ENCODE assay signal across 15 cellular contexts in genomic region chr3:49352286-49352685, GRCh38. TPM values are rescaled to one million over a fixed set of nuclear protein-coding genes. Genes with fewer than 3 reads are reported as not detected.
DNase-seq lines count a peak whose midpoint lies in the region; ATAC-seq, FAIRE-seq and TF ChIP-seq lines count a peak whose summit lies in the region.
"Had no signal": no experiment of that assay in that cellular context is flagged by ENCODE, and none has a peak within 500 bp of the region (broad histone marks: within the 10 kb centered on the region; RNA-seq: fewer than 3 reads in every experiment).

No MANE protein-coding gene starts in this region.

- ATAC-seq in activated T-helper 17 cell treated with anti-CD3 and anti-CD28 coated beads, Interleukin-2, amount 50 U/mL, for 72 hours (replicated peaks) = peak; percentile 51
- ATAC-seq in HepG2 = peak; percentile 19
- no peak for ATAC-seq in HG02840 (IDR thresholded peaks at IDR 0.05; ENCODE audit: low FRiP score, unreplicated experiment)
- no peak for ATAC-seq in left lobe of liver

- TF ChIP-seq POLR2A in HepG2 (IDR thresholded peaks at IDR 0.05; ENCODE audit: insufficient read depth in 1 of 2, low read depth in 2 of 2, low read length in 2 of 2) (no peak), stomach (IDR thresholded peaks at IDR 0.05) (no peak)

- H3K27me3 Mint-ChIP-seq in activated T-helper 17 cell treated with anti-CD3 and anti-CD28 coated beads, Interleukin-2, amount 50 U/mL, for 72 hours = no peaks in the 10 kb centered on the region

- DNase-seq in HEK293T (ENCODE audit: extremely low spot score) (no peak), HepG2 (ENCODE audit: low spot score) (no peak), stomach (no peak), left lobe of liver (ENCODE audit: low spot score) (no peak), DMS153 treated with DMSO at 0.1 percent for 48 hours (lab: John Stamatoyannopoulos, UW; ENCODE audit: unreplicated experiment) (no peak)
- DNase-seq in activated CD8-positive, alpha-beta memory T cell treated with anti-CD3 and anti-CD28 coated beads, Interleukin-2, amount 50 U/mL, for 4 hours = no peak
- DNase-seq: activated T-cell treated with anti-CD3 and anti-CD28 coated beads, Interleukin-2, amount 50 U/mL, for 1 hour; MM.1S; NCI-H69; uterus had no signal

- H3K27me3 ChIP-seq in HepG2 (ENCODE audit: control insufficient read depth in 1 of 2, insufficient read depth in 2 of 2, low read length in 2 of 2) = no peaks in the 10 kb centered on the region
- H3K27me3 ChIP-seq in stomach = no peaks in the 10 kb centered on the region
- H3K27me3 ChIP-seq: cardiac muscle cell, uterus had no signal

- H3K4me3 ChIP-seq in HepG2 (replicated peaks in 1 of 3; ENCODE audit: insufficient read depth in 1 of 3, low read depth in 2 of 3, low read length in 3 of 3) (no peak overlapping the region), stomach (no peak overlapping the region)
- H3K4me3 ChIP-seq: cardiac muscle cell, HAP-1, uterus had no signal

- H3K36me3 Mint-ChIP-seq in activated T-helper 17 cell treated with anti-CD3 and anti-CD28 coated beads, Interleukin-2, amount 50 U/mL, for 72 hours (ENCODE audit: low read depth) = peaks cover 29% of the 10 kb centered on the region

- peak overlapping the region; percentile 77 for H3K27ac Mint-ChIP-seq in activated T-helper 17 cell treated with anti-CD3 and anti-CD28 coated beads, Interleukin-2, amount 50 U/mL, for 72 hours

- H3K4me3 Mint-ChIP-seq in activated T-helper 17 cell treated with anti-CD3 and anti-CD28 coated beads, Interleukin-2, amount 50 U/mL, for 72 hours = peak overlapping the region; percentile 50

- no peaks in the 10 kb centered on the region for H4K20me1 ChIP-seq in HepG2 (ENCODE audit: insufficient read depth, low read length)

- H3K4me1 Mint-ChIP-seq in activated T-helper 17 cell treated with anti-CD3 and anti-CD28 coated beads, Interleukin-2, amount 50 U/mL, for 72 hours = peaks cover 23% of the 10 kb centered on the region

- TF ChIP-seq EP300 in HepG2 (IDR thresholded peaks at IDR 0.05; ENCODE audit: low read depth in 2 of 2, low read length in 2 of 2) (no peak), HepG2 (CRISPR knock-in tag; IDR thresholded peaks at IDR 0.05; ENCODE audit: borderline replicate concordance) (no peak), stomach (IDR thresholded peaks at IDR 0.05) (no peak)

- H3K9me3 ChIP-seq in HepG2 (ENCODE audit: low read length) (no peaks in the 10 kb centered on the region), stomach (no peaks in the 10 kb centered on the region)
- H3K9me3 ChIP-seq: HAP-1, uterus had no signal

- 73% methylated on average over 2 of the region's 2 CpGs for WGBS in HepG2 (ENCODE audit: low lambda C conversion rate)
- 72 to 90% (median 83%) methylated on average over 2 of the region's 2 CpGs for WGBS in stomach, 5 donors

- peaks cover 9% of the 10 kb centered on the region for H3K79me2 ChIP-seq in HepG2 (ENCODE audit: insufficient read depth, low read length)

- TF ChIP-seq RAD21 in HepG2 (CRISPR knock-in tag; IDR thresholded peaks at IDR 0.05) = no peak

- no peak overlapping the region for H3K9ac ChIP-seq in HepG2 (ENCODE audit: insufficient read depth, low read depth, low read length)

- CTCF ChIA-PET in HEK293T (lab: Yijun Ruan, JAX) = interaction anchor here (3.0 kb wide), 1 partner anchor 12 kb away, joined by 9 read pairs; the partner anchor contains the start of gene USP4
- CTCF ChIA-PET in HepG2 (lab: Yijun Ruan, JAX; ENCODE audit: low intra/inter-chr PET ratio, low total read pairs) = no interaction called here

- TF ChIP-seq CTCF in HepG2 (CRISPR knock-in tag; IDR thresholded peaks at IDR 0.05) (no peak), stomach (IDR thresholded peaks at IDR 0.05) (no peak)

- no TSS peak for BruUV-seq in HepG2 (replicated peaks; lab: Mats Ljungman, UMichigan)

- POLR2A ChIA-PET in HEK293T (lab: Yijun Ruan, JAX) (interaction anchor here (3.2 kb wide), 1 partner anchor 12 kb away, joined by 26 read pairs; the partner anchor contains the start of gene USP4), HepG2 (lab: Yijun Ruan, JAX) (interaction anchor here (1.4 to 5.3 kb wide), 4 partner anchors 12 to 77 kb away, joined by 4 to 50 read pairs (median 4); partner anchors contain the start of genes NICN1, RHOA, TCTA and USP4)

- intact Hi-C loops in HepG2 (cut with micrococcal nuclease; ENCODE audit: unreplicated experiment) (no loop called here), stomach (cut with DNase I; ENCODE audit: low total_unique reads) (loop anchor here (10.0 kb wide), 1 partner anchor 93 kb away; no protein-coding TSS in a partner anchor)

- H3K9me3 Mint-ChIP-seq in activated T-helper 17 cell treated with anti-CD3 and anti-CD28 coated beads, Interleukin-2, amount 50 U/mL, for 72 hours = no peaks in the 10 kb centered on the region

- H2AFZ ChIP-seq in HepG2 (ENCODE audit: low read length) = no peak overlapping the region

- FAIRE-seq in HepG2 (lab: Jason Lieb, UNC) = no peak
- FAIRE-seq: frontal cortex had no signal

- in situ Hi-C loops in HepG2 (cut with HindIII; ENCODE audit: extremely low pct_ligation_motif_present, low pct_unique_long_range_greater_than_20kb) = no loop called here

- no peak overlapping the region for H3K27ac ChIP-seq in HepG2 (ENCODE audit: extremely low read length, insufficient read depth, low read length)
- H3K27ac ChIP-seq in stomach = peak overlapping the region; percentile 44 to 87 (median 71)
- H3K27ac ChIP-seq: cardiac muscle cell had no signal

- H3K4me1 ChIP-seq in HepG2 (ENCODE audit: insufficient read depth, low read length) (peaks cover 67% of the 10 kb centered on the region), stomach (peaks cover 15 to 50% (median 42%) of the 10 kb centered on the region in 4 donors)
- H3K4me1 ChIP-seq: HAP-1 had no signal

- peaks cover 0 to 2% of the 10 kb centered on the region in 2 experiments; a peak in 3 of 5 replicates for H3K36me3 ChIP-seq in HepG2 (replicated peaks in 1 of 2; ENCODE audit: control insufficient read depth in 1 of 2, insufficient read depth in 2 of 2, low read length in 2 of 2)
- peaks cover 0 to 18% (median 15%) of the 10 kb centered on the region in 4 donors for H3K36me3 ChIP-seq in stomach
- H3K36me3 ChIP-seq: cardiac muscle cell, uterus had no signal

- H3K4me2 ChIP-seq in HepG2 (ENCODE audit: low read depth, low read length) = no peak overlapping the region

RNA-seq across cellular contexts. Expression of gene GPX1, which starts 5.9 kb away (rescaled TPM):
- 100 to 1,000 TPM; 133 to 221 TPM for total RNA-seq in activated T-helper 17 cell treated with anti-CD3 and anti-CD28 coated beads, Interleukin-2, amount 50 U/mL, for 72 hours
- 149 and 169 TPM in 2 replicates for total RNA-seq in HepG2 (2016; rRNA removed; fragmentation: Illumina TruSeq; extraction: Trizol)
- 205 and 280 TPM in 2 replicates for total RNA-seq in HepG2 (2016; cell fraction: cytosol; rRNA removed; fragmentation: Illumina TruSeq; extraction: Trizol; ENCODE audit: low read depth)
- total RNA-seq in HepG2 (2016; cell fraction: insoluble cytoplasmic fraction; rRNA removed; fragmentation: Illumina TruSeq; extraction: Trizol) = 148 and 173 TPM in 2 replicates
- total RNA-seq in HepG2 (2016; cell fraction: membrane; rRNA removed; fragmentation: Illumina TruSeq; extraction: Trizol) = 276 and 347 TPM in 2 replicates
- 56.7 and 58.1 TPM in 2 replicates for total RNA-seq in HepG2 (2016; cell fraction: nucleus; rRNA removed; fragmentation: Illumina TruSeq; extraction: Trizol)
- polyA plus RNA-seq in HepG2 (2011; rRNA removed) = 167 and 168 TPM in 2 replicates
- 122 and 246 TPM in 2 replicates for polyA plus RNA-seq in HepG2 (2011; cell fraction: cytosol; rRNA removed)
- polyA plus RNA-seq in HepG2 (2011; cell fraction: nucleus; rRNA removed) = 103 and 106 TPM in 2 replicates
- polyA plus RNA-seq in HepG2 (2012) = 61.4 and 66.5 TPM in 2 replicates
- polyA plus RNA-seq in HepG2 (2016; cell fraction: cytosol; fragmentation: Illumina TruSeq; extraction: Trizol; ENCODE audit: low read depth) = 349 and 479 TPM in 2 replicates
- 254 and 267 TPM in 2 replicates for polyA plus RNA-seq in HepG2 (2016; cell fraction: insoluble cytoplasmic fraction; fragmentation: Illumina TruSeq; extraction: Trizol; ENCODE audit: low read depth)
- polyA plus RNA-seq in HepG2 (2016; cell fraction: membrane; fragmentation: Illumina TruSeq; extraction: Trizol; ENCODE audit: low read depth) = 392 and 448 TPM in 2 replicates
- polyA plus RNA-seq in HepG2 (2016; cell fraction: nucleus; fragmentation: Illumina TruSeq; extraction: Trizol; ENCODE audit: insufficient read depth, low read depth) = 140 and 150 TPM in 2 replicates
- polyA minus RNA-seq in HepG2 (2011; rRNA and poly(A)+ RNA removed; ENCODE audit: low replicate concordance) = 140 and 218 TPM in 2 replicates
- 38.9 and 50.8 TPM in 2 replicates for polyA minus RNA-seq in HepG2 (2011; cell fraction: cytosol; rRNA and poly(A)+ RNA removed)
- 19.5 and 22.8 TPM in 2 replicates for polyA minus RNA-seq in HepG2 (2011; cell fraction: nucleus; rRNA and poly(A)+ RNA removed)
- 100 to 1,000 TPM in 3 of 5 donors, 10 to 100 TPM in 2; 58.4 to 350 (median 155) TPM for total RNA-seq in stomach
- 100 to 1,000 TPM; 344 to 452 (median 355) TPM for polyA plus RNA-seq in stomach
- total RNA-seq in left lobe of liver = 272 TPM

RNA-seq across cellular contexts. Expression of gene USP4, which starts 12.4 kb away (rescaled TPM):
- 10 to 100 TPM; 69.1 to 69.2 TPM for total RNA-seq in activated T-helper 17 cell treated with anti-CD3 and anti-CD28 coated beads, Interleukin-2, amount 50 U/mL, for 72 hours
- total RNA-seq in HepG2 (2016; rRNA removed; fragmentation: Illumina TruSeq; extraction: Trizol) (9.2 and 12.1 TPM in 2 replicates), stomach (100 to 1,000 TPM in 2 of 5 donors, 10 to 100 TPM in 3; 21.9 to 123 (median 29.9) TPM), left lobe of liver (19.7 TPM)
- total RNA-seq in HepG2 (2016; cell fraction: cytosol; rRNA removed; fragmentation: Illumina TruSeq; extraction: Trizol; ENCODE audit: low read depth) = 3.9 and 5.6 TPM in 2 replicates
- total RNA-seq in HepG2 (2016; cell fraction: insoluble cytoplasmic fraction; rRNA removed; fragmentation: Illumina TruSeq; extraction: Trizol) = 9.5 and 12.5 TPM in 2 replicates
- 6.2 and 7.0 TPM in 2 replicates for total RNA-seq in HepG2 (2016; cell fraction: membrane; rRNA removed; fragmentation: Illumina TruSeq; extraction: Trizol)
- total RNA-seq in HepG2 (2016; cell fraction: nucleus; rRNA removed; fragmentation: Illumina TruSeq; extraction: Trizol) = 14.7 and 15.5 TPM in 2 replicates
- polyA plus RNA-seq in HepG2 (2011; rRNA removed) (18.7 and 20.8 TPM in 2 replicates), stomach (10 to 100 TPM; 22.7 to 25.8 (median 22.9) TPM)
- polyA plus RNA-seq in HepG2 (2011; cell fraction: cytosol; rRNA removed) = 10.8 and 12.7 TPM in 2 replicates
- polyA plus RNA-seq in HepG2 (2011; cell fraction: nucleus; rRNA removed) = 22.0 and 28.3 TPM in 2 replicates
- 11.8 and 12.6 TPM in 2 replicates for polyA plus RNA-seq in HepG2 (2012)
- 2.2 and 2.4 TPM in 2 replicates for polyA plus RNA-seq in HepG2 (2016; cell fraction: cytosol; fragmentation: Illumina TruSeq; extraction: Trizol; ENCODE audit: low read depth)
- polyA plus RNA-seq in HepG2 (2016; cell fraction: insoluble cytoplasmic fraction; fragmentation: Illumina TruSeq; extraction: Trizol; ENCODE audit: low read depth) = 23.2 and 24.3 TPM in 2 replicates
- polyA plus RNA-seq in HepG2 (2016; cell fraction: membrane; fragmentation: Illumina TruSeq; extraction: Trizol; ENCODE audit: low read depth) = 5.3 and 5.8 TPM in 2 replicates
- polyA plus RNA-seq in HepG2 (2016; cell fraction: nucleus; fragmentation: Illumina TruSeq; extraction: Trizol; ENCODE audit: insufficient read depth, low read depth) = 37.3 and 42.6 TPM in 2 replicates
- polyA minus RNA-seq in HepG2 (2011; rRNA and poly(A)+ RNA removed; ENCODE audit: low replicate concordance) = 31.1 and 48.0 TPM in 2 replicates
- 10.6 TPM in 2 replicates for polyA minus RNA-seq in HepG2 (2011; cell fraction: cytosol; rRNA and poly(A)+ RNA removed)
- 36.3 and 41.9 TPM in 2 replicates for polyA minus RNA-seq in HepG2 (2011; cell fraction: nucleus; rRNA and poly(A)+ RNA removed)

RNA-seq across cellular contexts. Expression of gene RHOA, which starts 59.5 kb away (rescaled TPM):
- 100 to 1,000 TPM; 298 to 453 TPM for total RNA-seq in activated T-helper 17 cell treated with anti-CD3 and anti-CD28 coated beads, Interleukin-2, amount 50 U/mL, for 72 hours
- total RNA-seq in HepG2 (2016; rRNA removed; fragmentation: Illumina TruSeq; extraction: Trizol) (177 and 258 TPM in 2 replicates), stomach (100 to 1,000 TPM; 107 to 380 (median 374) TPM), left lobe of liver (155 TPM)
- 50.5 and 58.1 TPM in 2 replicates for total RNA-seq in HepG2 (2016; cell fraction: cytosol; rRNA removed; fragmentation: Illumina TruSeq; extraction: Trizol; ENCODE audit: low read depth)
- total RNA-seq in HepG2 (2016; cell fraction: insoluble cytoplasmic fraction; rRNA removed; fragmentation: Illumina TruSeq; extraction: Trizol) = 183 and 252 TPM in 2 replicates
- total RNA-seq in HepG2 (2016; cell fraction: membrane; rRNA removed; fragmentation: Illumina TruSeq; extraction: Trizol) = 129 and 135 TPM in 2 replicates
- 83.6 and 89.9 TPM in 2 replicates for total RNA-seq in HepG2 (2016; cell fraction: nucleus; rRNA removed; fragmentation: Illumina TruSeq; extraction: Trizol)
- polyA plus RNA-seq in HepG2 (2011; rRNA removed) (117 and 131 TPM in 2 replicates), stomach (100 to 1,000 TPM; 218 to 461 (median 340) TPM)
- polyA plus RNA-seq in HepG2 (2011; cell fraction: cytosol; rRNA removed) = 162 and 178 TPM in 2 replicates
- 76.7 and 78.5 TPM in 2 replicates for polyA plus RNA-seq in HepG2 (2011; cell fraction: nucleus; rRNA removed)
- polyA plus RNA-seq in HepG2 (2012) = 241 and 267 TPM in 2 replicates
- polyA plus RNA-seq in HepG2 (2016; cell fraction: cytosol; fragmentation: Illumina TruSeq; extraction: Trizol; ENCODE audit: low read depth) = 79.3 and 88.5 TPM in 2 replicates
- 399 and 414 TPM in 2 replicates for polyA plus RNA-seq in HepG2 (2016; cell fraction: insoluble cytoplasmic fraction; fragmentation: Illumina TruSeq; extraction: Trizol; ENCODE audit: low read depth)
- polyA plus RNA-seq in HepG2 (2016; cell fraction: membrane; fragmentation: Illumina TruSeq; extraction: Trizol; ENCODE audit: low read depth) = 155 and 170 TPM in 2 replicates
- 173 and 175 TPM in 2 replicates for polyA plus RNA-seq in HepG2 (2016; cell fraction: nucleus; fragmentation: Illumina TruSeq; extraction: Trizol; ENCODE audit: insufficient read depth, low read depth)
- 235 and 368 TPM in 2 replicates for polyA minus RNA-seq in HepG2 (2011; rRNA and poly(A)+ RNA removed; ENCODE audit: low replicate concordance)
- 201 and 223 TPM in 2 replicates for polyA minus RNA-seq in HepG2 (2011; cell fraction: cytosol; rRNA and poly(A)+ RNA removed)
- polyA minus RNA-seq in HepG2 (2011; cell fraction: nucleus; rRNA and poly(A)+ RNA removed) = 42.7 and 56.9 TPM in 2 replicates

RNA-seq across cellular contexts. Expression of gene TCTA, which starts 59.9 kb away (rescaled TPM):
- total RNA-seq in activated T-helper 17 cell treated with anti-CD3 and anti-CD28 coated beads, Interleukin-2, amount 50 U/mL, for 72 hours = 10 to 100 TPM; 14.3 to 18.0 TPM
- total RNA-seq in HepG2 (2016; rRNA removed; fragmentation: Illumina TruSeq; extraction: Trizol) (6.7 and 8.3 TPM in 2 replicates), stomach (10 to 100 TPM in 4 of 5 donors, not detected in 1; 10.3 to 39.8 (median 18.4) TPM), left lobe of liver (23.4 TPM)
- total RNA-seq in HepG2 (2016; cell fraction: cytosol; rRNA removed; fragmentation: Illumina TruSeq; extraction: Trizol; ENCODE audit: low read depth) = 3.9 and 5.0 TPM in 2 replicates
- total RNA-seq in HepG2 (2016; cell fraction: insoluble cytoplasmic fraction; rRNA removed; fragmentation: Illumina TruSeq; extraction: Trizol) = 7.2 and 7.8 TPM in 2 replicates
- total RNA-seq in HepG2 (2016; cell fraction: membrane; rRNA removed; fragmentation: Illumina TruSeq; extraction: Trizol) = 10.0 and 10.7 TPM in 2 replicates
- total RNA-seq in HepG2 (2016; cell fraction: nucleus; rRNA removed; fragmentation: Illumina TruSeq; extraction: Trizol) = 5.5 and 6.8 TPM in 2 replicates
- polyA plus RNA-seq in HepG2 (2011; rRNA removed) (13.2 and 14.0 TPM in 2 replicates), stomach (10 to 100 TPM; 18.3 to 31.2 (median 22.1) TPM)
- polyA plus RNA-seq in HepG2 (2011; cell fraction: cytosol; rRNA removed) = 11.5 and 14.0 TPM in 2 replicates
- polyA plus RNA-seq in HepG2 (2011; cell fraction: nucleus; rRNA removed) = 8.3 and 12.0 TPM in 2 replicates
- polyA plus RNA-seq in HepG2 (2012) = 6.6 and 7.1 TPM in 2 replicates
- 6.2 and 6.7 TPM in 2 replicates for polyA plus RNA-seq in HepG2 (2016; cell fraction: cytosol; fragmentation: Illumina TruSeq; extraction: Trizol; ENCODE audit: low read depth)
- 10.5 and 11.0 TPM in 2 replicates for polyA plus RNA-seq in HepG2 (2016; cell fraction: insoluble cytoplasmic fraction; fragmentation: Illumina TruSeq; extraction: Trizol; ENCODE audit: low read depth)
- polyA plus RNA-seq in HepG2 (2016; cell fraction: membrane; fragmentation: Illumina TruSeq; extraction: Trizol; ENCODE audit: low read depth) = 11.6 and 12.6 TPM in 2 replicates
- polyA plus RNA-seq in HepG2 (2016; cell fraction: nucleus; fragmentation: Illumina TruSeq; extraction: Trizol; ENCODE audit: insufficient read depth, low read depth) = 15.5 and 16.4 TPM in 2 replicates
- 21.6 and 54.5 TPM in 2 replicates for polyA minus RNA-seq in HepG2 (2011; rRNA and poly(A)+ RNA removed; ENCODE audit: low replicate concordance)
- 3.4 and 4.5 TPM in 2 replicates for polyA minus RNA-seq in HepG2 (2011; cell fraction: cytosol; rRNA and poly(A)+ RNA removed)
- 11.6 and 15.8 TPM in 2 replicates for polyA minus RNA-seq in HepG2 (2011; cell fraction: nucleus; rRNA and poly(A)+ RNA removed)

Comparison
In these comparisons a context has a peak if more than half of its experiments do, and no peak if none do; other contexts are left out.
1. ATAC-seq: peak in activated T-helper 17 cell treated with anti-CD3 and anti-CD28 coated beads, Interleukin-2, amount 50 U/mL, for 72 hours (single experiment) and HepG2 (single experiment); none in HG02840 (single experiment) and left lobe of liver (single experiment).